Comparison of ENCODE assay signal across 20 cellular contexts in genomic region chr10:43350686-43351085, GRCh38. TPM values are rescaled to one million over a fixed set of nuclear protein-coding genes. Genes with fewer than 3 reads are reported as not detected.
A peak's percentile ranks its signal among the peaks of the same experiment; 100 is the strongest.
DNase-seq lines count a peak whose midpoint lies in the region; ATAC-seq, FAIRE-seq and TF ChIP-seq lines count a peak whose summit lies in the region.
"Had no signal": no experiment of that assay in that cellular context is flagged by ENCODE, and none has a peak within 500 bp of the region (broad histone marks: within the 10 kb centered on the region; RNA-seq: fewer than 3 reads in every experiment).

No MANE protein-coding gene starts in this region.

- dilution Hi-C loops in IMR-90 (cut with HindIII; ENCODE audit: low sequenced_read_pairs, unreplicated experiment), result no loop called here

- H3K36me3 Mint-ChIP-seq in activated T-cell treated with anti-CD3 and anti-CD28 coated beads, Interleukin-2, amount 50 U/mL, for 72 hours (ENCODE audit: insufficient read depth in 2 of 2), result no peaks in the 10 kb centered on the region

- H3K27me3 ChIP-seq in IMR-90 (ENCODE audit: control insufficient read depth, insufficient read depth, low read length) (peaks cover 16% of the 10 kb centered on the region), H1 (replicated peaks in 1 of 4; ENCODE audit: control insufficient read depth in 3 of 4, extremely low read depth in 1 of 4, insufficient read depth in 3 of 4, low read length in 3 of 4) (no peaks in the 10 kb centered on the region)
- H3K27me3 ChIP-seq: vagina had no signal

- H3K36me3 ChIP-seq in IMR-90 (ENCODE audit: control insufficient read depth, insufficient read depth, low read length) (no peaks in the 10 kb centered on the region), H1 (ENCODE audit: control insufficient read depth in 2 of 4, insufficient read depth in 4 of 4, low read length in 3 of 4) (no peaks in the 10 kb centered on the region)
- H3K36me3 ChIP-seq: vagina had no signal

- no peak overlapping the region for H3K14ac ChIP-seq in IMR-90 (replicated peaks; ENCODE audit: low read depth, low read length)
- no peak overlapping the region for H3K14ac ChIP-seq in H1 (ENCODE audit: insufficient read length)

- H2AK5ac ChIP-seq in IMR-90 (ENCODE audit: low read depth, low read length) (no peak overlapping the region), H1 (ENCODE audit: low read depth, low read length) (no peak overlapping the region)

- H3K9me3 ChIP-seq in IMR-90 (ENCODE audit: control insufficient read depth, insufficient read depth, low read length), result no peaks in the 10 kb centered on the region
- H3K9me3 ChIP-seq in H1 (ENCODE audit: insufficient read depth in 2 of 2, low read depth in 1 of 2, low read length in 1 of 2), result no peaks in the 10 kb centered on the region
- H3K9me3 ChIP-seq: vagina had no signal

- H2BK5ac ChIP-seq in IMR-90 (ENCODE audit: low read depth, low read length, poor library complexity, severe bottlenecking), result no peak overlapping the region
- H2BK5ac ChIP-seq in H1 (ENCODE audit: low read depth, low read length), result no peak overlapping the region; the same call in 1 of the 2 replicates

- no peak for DNase-seq in activated T-cell treated with anti-CD3 and anti-CD28 coated beads, Interleukin-2, amount 50 U/mL, for 72 hours
- no peak for DNase-seq in activated T-cell treated with anti-CD3 and anti-CD28 coated beads, Interleukin-2, amount 50 U/mL, for 48 hours
- DNase-seq in IMR-90 (no peak), H1 (ENCODE audit: low read depth in 1 of 2, low spot score in 2 of 2) (no peak), retina (peak; percentile 63), NCI-H1436 (lab: John Stamatoyannopoulos, UW) (no peak)
- no peak for DNase-seq in activated CD4-positive, CD25-positive, alpha-beta regulatory T cell (lab: John Stamatoyannopoulos, UW)
- DNase-seq: central memory CD4-positive, alpha-beta T cell; GDM1; GM23248; NCI-H2029 treated with DMSO at 0.1 percent for 48 hours; NCI-H526; SIG-M5; stimulated activated CD4-positive, alpha-beta T cell treated with anti-CD3 and anti-CD28 coated beads, Interleukin-2, amount 100 ng/mL, for 24 hours; T1000 had no signal

- H3K4me3 Mint-ChIP-seq in activated T-cell treated with anti-CD3 and anti-CD28 coated beads, Interleukin-2, amount 50 U/mL, for 72 hours, result peak overlapping the region; percentile 56 to 64

- no peak for TF ChIP-seq EP300 in H1 (IDR thresholded peaks at IDR 0.05; ENCODE audit: borderline replicate concordance in 1 of 2, low read depth in 2 of 2, low read length in 2 of 2)

- H3K4me1 Mint-ChIP-seq in activated T-cell treated with anti-CD3 and anti-CD28 coated beads, Interleukin-2, amount 50 U/mL, for 72 hours (ENCODE audit: low read depth), result peaks cover 17% of the 10 kb centered on the region

- no peak overlapping the region for H3K56ac ChIP-seq in IMR-90 (ENCODE audit: extremely low read depth, insufficient read depth, low read length)
- no peak overlapping the region for H3K56ac ChIP-seq in H1 (replicated peaks; ENCODE audit: insufficient read length, low read depth, low read length)

- H3K4me2 ChIP-seq in IMR-90 (ENCODE audit: low read depth, low read length), result no peak overlapping the region
- no peak overlapping the region for H3K4me2 ChIP-seq in H1 (ENCODE audit: insufficient read depth in 1 of 2, low read depth in 2 of 2, low read length in 2 of 2)

- no peak for FAIRE-seq in H1 (lab: Jason Lieb, UNC)
- FAIRE-seq: GM12891 had no signal

- no peaks in the 10 kb centered on the region for H3K23me2 ChIP-seq in H1 (ENCODE audit: low read depth, low read length)

- H4K91ac ChIP-seq in IMR-90 (ENCODE audit: insufficient read depth, low read depth, low read length), result no peak overlapping the region
- H4K91ac ChIP-seq in H1 (replicated peaks; ENCODE audit: insufficient read length, low read length), result no peak overlapping the region

- H3K27ac ChIP-seq in IMR-90 (ENCODE audit: insufficient read depth, low read length), result no peak overlapping the region
- no peak overlapping the region for H3K27ac ChIP-seq in H1 (ENCODE audit: low read depth, low read length)
- H3K27ac ChIP-seq: GM23248, HL-60, vagina had no signal

- H3K4ac ChIP-seq in IMR-90 (ENCODE audit: low read depth, low read length) (no peak overlapping the region), H1 (replicated peaks; ENCODE audit: insufficient read length, low read depth, low read length) (no peak overlapping the region)

- H4K5ac ChIP-seq in IMR-90 (ENCODE audit: low read depth, low read length), result no peak overlapping the region
- no peak overlapping the region for H4K5ac ChIP-seq in H1 (ENCODE audit: insufficient read length, low read depth, low read length)

- no peaks in the 10 kb centered on the region for H3K79me2 ChIP-seq in H1 (ENCODE audit: control insufficient read depth in 1 of 2, insufficient read depth in 2 of 2, low read length in 2 of 2)

- no peak overlapping the region for H3K23ac ChIP-seq in IMR-90 (ENCODE audit: low read depth, low read length)
- no peak overlapping the region for H3K23ac ChIP-seq in H1 (ENCODE audit: insufficient read length)

- H2AFZ ChIP-seq in IMR-90 (replicated peaks; ENCODE audit: low read length, poor library complexity) (peak overlapping the region; percentile 63), H1 (ENCODE audit: low read length) (no peak overlapping the region)
- H2AFZ ChIP-seq: GM23248 had no signal

- H2BK120ac ChIP-seq in IMR-90 (ENCODE audit: low read depth, low read length) (no peak overlapping the region), H1 (replicated peaks; ENCODE audit: low read depth, low read length) (no peak overlapping the region)

- CTCF ChIA-PET in IMR-90 (lab: Yijun Ruan, JAX) (no interaction called here), H1 (lab: Charles Lee; ENCODE audit: partially characterized antibody) (interaction anchor here (0.5 to 5.2 kb wide), 6 partner anchors 58 to 108 kb away, joined by 3 to 75 read pairs (median 3); no protein-coding TSS in a partner anchor)

- H3K9ac ChIP-seq in IMR-90 (ENCODE audit: low read depth, low read length) (no peak overlapping the region), H1 (replicated peaks in 1 of 4; ENCODE audit: extremely low read depth in 1 of 4, low read depth in 3 of 4, low read length in 3 of 4) (no peak overlapping the region)
- H3K9ac ChIP-seq: GM23248 had no signal

- no peak overlapping the region for H2AK9ac ChIP-seq in IMR-90 (replicated peaks; ENCODE audit: low read depth, low read length, poor library complexity)

- TF ChIP-seq POLR2A in IMR-90 (IDR thresholded peaks at IDR 0.05; ENCODE audit: low read depth, low read length) (no peak), H1 (IDR thresholded peaks at IDR 0.05; ENCODE audit: control extremely low read depth in 1 of 2, low read depth in 2 of 2, low read length in 2 of 2) (no peak)

- no peak overlapping the region for H4K8ac ChIP-seq in IMR-90 (ENCODE audit: low read depth in 2 of 2, low read length in 2 of 2)
- peak overlapping the region; percentile 63; the same call in 1 of the 2 replicates for H4K8ac ChIP-seq in H1 (ENCODE audit: extremely low read depth, insufficient read depth, low read length)

- H3K4me1 ChIP-seq in IMR-90 (ENCODE audit: control insufficient read depth, insufficient read depth, low read length), result no peaks in the 10 kb centered on the region
- H3K4me1 ChIP-seq in H1 (replicated peaks in 1 of 4; ENCODE audit: control insufficient read depth in 3 of 4, insufficient read depth in 4 of 4, low read length in 3 of 4), result peaks cover 0 to 12% (median 3%) of the 10 kb centered on the region in 4 experiments; a peak in 4 of 7 replicates

- no TSS peak for BruUV-seq in IMR-90 (replicated peaks; lab: Mats Ljungman, UMichigan)

- no peaks in the 10 kb centered on the region for H4K20me1 ChIP-seq in IMR-90 (ENCODE audit: insufficient read depth, low read length)
- no peaks in the 10 kb centered on the region for H4K20me1 ChIP-seq in H1 (replicated peaks in 1 of 2; ENCODE audit: control insufficient read depth in 1 of 2, insufficient read depth in 2 of 2, low read length in 2 of 2)

- H3K9me1 ChIP-seq in IMR-90 (ENCODE audit: insufficient read depth, low read length), result no peaks in the 10 kb centered on the region

- WGBS in IMR-90 (ENCODE audit: extremely low coverage in 2 of 2, insufficient read length in 1 of 2), 2 experiments, result 10% methylated on average over 20 of the region's 34 CpGs; no CpG with 5 or more reads in 1 of the 2 experiments
- WGBS in H1 (ENCODE audit: extremely low coverage in 1 of 2, insufficient coverage in 1 of 2, insufficient read length in 1 of 2, insufficient replicate concordance in 2 of 2, low coverage in 1 of 2, low lambda C conversion rate in 2 of 2, missing lambda C conversion rate in 1 of 2), 2 experiments, result 96% methylated on average over 33 of the region's 34 CpGs; no CpG with 5 or more reads in 1 of the 2 experiments

- H2BK20ac ChIP-seq in IMR-90 (ENCODE audit: low read depth, low read length) (no peak overlapping the region), H1 (ENCODE audit: low read length) (no peak overlapping the region)

- H3K27me3 Mint-ChIP-seq in activated T-cell treated with anti-CD3 and anti-CD28 coated beads, Interleukin-2, amount 50 U/mL, for 72 hours (ENCODE audit: low read depth), result peaks cover 16% of the 10 kb centered on the region

- H3K9me3 Mint-ChIP-seq in activated T-cell treated with anti-CD3 and anti-CD28 coated beads, Interleukin-2, amount 50 U/mL, for 72 hours, result no peaks in the 10 kb centered on the region

- H3K4me3 ChIP-seq in IMR-90 (ENCODE audit: insufficient read depth, low read depth, low read length), result no peak overlapping the region
- H3K4me3 ChIP-seq in H1 (ENCODE audit: extremely low read depth in 1 of 4, insufficient read depth in 2 of 4, low read depth in 3 of 4, low read length in 4 of 4), result no peak overlapping the region
- H3K4me3 ChIP-seq: GM23248 had no signal

- in situ Hi-C loops in IMR-90 (cut with MboI; ENCODE audit: low sequenced_read_pairs), result no loop called here

- H3K18ac ChIP-seq in IMR-90 (ENCODE audit: low read depth, low read length), result no peak overlapping the region
- H3K18ac ChIP-seq in H1 (ENCODE audit: extremely low read depth, low read length), result no peak overlapping the region

- intact Hi-C loops in IMR-90 (cut with micrococcal nuclease), result no loop called here

- no peak for ATAC-seq in activated T-cell treated with anti-CD3 and anti-CD28 coated beads, Interleukin-2, amount 50 U/mL, for 72 hours (replicated peaks in 1 of 2)
- ATAC-seq in IMR-90 (ENCODE audit: low read depth) (no peak), HG03108 (IDR thresholded peaks at IDR 0.05; ENCODE audit: unreplicated experiment) (no peak)

- POLR2A ChIA-PET in IMR-90 (lab: Charles Lee; ENCODE audit: unreplicated experiment) (no interaction called here), H1 (lab: Charles Lee; ENCODE audit: partially characterized antibody) (interaction anchor here (1.2 to 1.5 kb wide), 2 partner anchors 13 to 33 kb away, joined by 4 read pairs; no protein-coding TSS in a partner anchor)

- H2BK15ac ChIP-seq in IMR-90 (ENCODE audit: low read depth, low read length) (no peak overlapping the region), H1 (ENCODE audit: low read length) (0 out of 2 replicates have a peak overlapping the region, but pooled peaks have one; percentile 46)

- H2BK12ac ChIP-seq in H1 (ENCODE audit: low read depth, low read length), result no peak overlapping the region

- no peak overlapping the region for H3K27ac Mint-ChIP-seq in activated T-cell treated with anti-CD3 and anti-CD28 coated beads, Interleukin-2, amount 50 U/mL, for 72 hours

- no peak for TF ChIP-seq CTCF in IMR-90 (conservative IDR thresholded peaks at IDR 0.05; ENCODE audit: low read depth, low read length)
- no peak for TF ChIP-seq CTCF in H1 (IDR thresholded peaks at IDR 0.05; ENCODE audit: control extremely low read depth in 1 of 3, insufficient read depth in 1 of 3, low read depth in 1 of 3, low read length in 3 of 3)

- H3K79me1 ChIP-seq in IMR-90 (ENCODE audit: low read depth in 1 of 2, low read length in 2 of 2) (no peaks in the 10 kb centered on the region), H1 (ENCODE audit: low read depth, low read length) (no peaks in the 10 kb centered on the region)

- TF ChIP-seq RAD21 in IMR-90 (IDR thresholded peaks at IDR 0.05; ENCODE audit: low read length) (no peak), H1 (IDR thresholded peaks at IDR 0.05 in 1 of 2, conservative IDR thresholded peaks at IDR 0.05 in 1 of 2; ENCODE audit: low read depth in 2 of 2, low read length in 2 of 2) (no peak)

RNA-seq across cellular contexts. Expression of gene FXYD4, which starts 20.8 kb away (rescaled TPM):
- not detected for total RNA-seq in activated T-cell treated with anti-CD3 and anti-CD28 coated beads, Interleukin-2, amount 50 U/mL, for 72 hours
- total RNA-seq in IMR-90 (2012; rRNA removed), result not detected in 2 replicates
- polyA plus RNA-seq in IMR-90 (2012; rRNA removed), result not detected in 2 replicates
- polyA plus RNA-seq in IMR-90 (2012; cell fraction: cytosol; rRNA removed), result not detected in 2 replicates
- polyA plus RNA-seq in IMR-90 (2012; cell fraction: nucleus; rRNA removed; ENCODE audit: low replicate concordance), result not detected in 2 replicates
- not detected in 2 replicates for total RNA-seq in H1 (2021; fragmentation: NEBNext Ultra II Directional; extraction: Animal tissue kit (Norgen Biotek cat#: 25700))
- polyA plus RNA-seq in H1 (2011; rRNA removed), result not detected in 2 replicates
- polyA plus RNA-seq in H1 (2011; cell fraction: cytosol; rRNA removed), result not detected
- not detected for polyA plus RNA-seq in H1 (2011; cell fraction: nucleus; rRNA removed)
- polyA plus RNA-seq in H1 (2012, experiment 1 of 2), result not detected in 4 replicates
- polyA plus RNA-seq in H1 (2012, experiment 2 of 2), result not detected
- polyA plus RNA-seq in H1 (2013, experiment 1 of 2), result not detected
- polyA plus RNA-seq in H1 (2013, experiment 2 of 2), result not detected
- polyA minus RNA-seq in H1 (2011; rRNA and poly(A)+ RNA removed), result not detected in 2 replicates
- polyA minus RNA-seq in H1 (2011; cell fraction: cytosol; rRNA and poly(A)+ RNA removed), result not detected
- polyA minus RNA-seq in H1 (2011; cell fraction: nucleus; rRNA and poly(A)+ RNA removed), result not detected
- total RNA-seq: GM23248, subcutaneous adipose tissue, vagina had no signal
- polyA plus RNA-seq: GM23248 had no signal

RNA-seq across cellular contexts. Expression of gene HNRNPF, which starts 58.3 kb away (rescaled TPM):
- 100 to 1,000 TPM; 412 to 475 TPM for total RNA-seq in activated T-cell treated with anti-CD3 and anti-CD28 coated beads, Interleukin-2, amount 50 U/mL, for 72 hours
- total RNA-seq in IMR-90 (2012; rRNA removed), result 207 and 276 TPM in 2 replicates
- polyA plus RNA-seq in IMR-90 (2012; rRNA removed) (147 and 169 TPM in 2 replicates), H1 (2011; rRNA removed) (208 and 209 TPM in 2 replicates)
- polyA plus RNA-seq in IMR-90 (2012; cell fraction: cytosol; rRNA removed), result 75.0 and 90.4 TPM in 2 replicates
- 58.9 and 93.6 TPM in 2 replicates for polyA plus RNA-seq in IMR-90 (2012; cell fraction: nucleus; rRNA removed; ENCODE audit: low replicate concordance)
- 389 and 397 TPM in 2 replicates for total RNA-seq in H1 (2021; fragmentation: NEBNext Ultra II Directional; extraction: Animal tissue kit (Norgen Biotek cat#: 25700))
- 285 TPM for polyA plus RNA-seq in H1 (2011; cell fraction: cytosol; rRNA removed)
- polyA plus RNA-seq in H1 (2011; cell fraction: nucleus; rRNA removed), result 199 TPM
- polyA plus RNA-seq in H1 (2012, experiment 1 of 2), result 322 to 369 TPM (median 332 TPM) in 4 replicates
- 154 TPM for polyA plus RNA-seq in H1 (2012, experiment 2 of 2)
- polyA plus RNA-seq in H1 (2013, experiment 1 of 2), result 167 TPM
- polyA plus RNA-seq in H1 (2013, experiment 2 of 2), result 175 TPM
- 303 and 334 TPM in 2 replicates for polyA minus RNA-seq in H1 (2011; rRNA and poly(A)+ RNA removed)
- polyA minus RNA-seq in H1 (2011; cell fraction: cytosol; rRNA and poly(A)+ RNA removed), result 147 TPM
- polyA minus RNA-seq in H1 (2011; cell fraction: nucleus; rRNA and poly(A)+ RNA removed), result 101 TPM
